ENCODE assay signal across 8 cellular contexts in genomic region chr7:100895701-100895955, GRCh38. TPM values are rescaled to one million over a fixed set of nuclear protein-coding genes. Genes with fewer than 3 reads are reported as not detected.
DNase-seq lines count a peak whose midpoint lies in the region; ATAC-seq, FAIRE-seq and TF ChIP-seq lines count a peak whose summit lies in the region.

Gene ACHE, minus strand, starts transcription at chr7:100895888. Its CDS starts 1,656 bp downstream, at chr7:100894232.

- H3K9me3 ChIP-seq in NT2/D1 (ENCODE audit: insufficient read depth, low read length), result no peaks in the 10 kb centered on the region
- no peaks in the 10 kb centered on the region for H3K9me3 ChIP-seq in H1 (ENCODE audit: insufficient read depth in 2 of 2, low read depth in 1 of 2, low read length in 1 of 2)
- no peaks in the 10 kb centered on the region for H3K9me3 ChIP-seq in naive thymus-derived CD4-positive, alpha-beta T cell (ENCODE audit: control insufficient read depth in 2 of 3, low read length in 3 of 3)

- H2BK120ac ChIP-seq in H1 (replicated peaks; ENCODE audit: low read depth, low read length), result no peak within 1 kb of the TSS

- no peak within 1 kb of the TSS for H2BK20ac ChIP-seq in H1 (ENCODE audit: low read length)

- no peak within 1 kb of the TSS for H3K14ac ChIP-seq in H1 (ENCODE audit: insufficient read length)

- peak within 1 kb of the TSS; percentile 9; the same call in 1 of the 2 replicates for H2BK12ac ChIP-seq in H1 (ENCODE audit: low read depth, low read length)

- H3K27ac ChIP-seq in ACC112 (ENCODE audit: low read depth, low read length), result no peak within 1 kb of the TSS
- no peak within 1 kb of the TSS for H3K27ac ChIP-seq in H1 (ENCODE audit: low read depth, low read length)
- no peak within 1 kb of the TSS for H3K27ac ChIP-seq in naive thymus-derived CD4-positive, alpha-beta T cell (ENCODE audit: low read depth, low read length)

- CTCF ChIA-PET in H1 (lab: Charles Lee; ENCODE audit: partially characterized antibody), result interaction anchor here (0.6 to 2.5 kb wide), 8 partner anchors 55 to 264 kb away, joined by 3 to 17 read pairs (median 6); partner anchors contain the start of genes MUC3A and TRIM56
- CTCF ChIA-PET in naive thymus-derived CD4-positive, alpha-beta T cell (lab: Charles Lee), result no interaction called here

- H2BK15ac ChIP-seq in H1 (ENCODE audit: low read length), result peak within 1 kb of the TSS; percentile 75; the same call in 1 of the 2 replicates

- H3K79me1 ChIP-seq in H1 (ENCODE audit: low read depth, low read length), result no peaks in the 10 kb centered on the region

- H3K18ac ChIP-seq in H1 (ENCODE audit: extremely low read depth, low read length), result peak within 1 kb of the TSS; percentile 11

- no peaks in the 10 kb centered on the region for H3K36me3 Mint-ChIP-seq in naive thymus-derived CD4-positive, alpha-beta T cell

- H3K56ac ChIP-seq in H1 (replicated peaks; ENCODE audit: insufficient read length, low read depth, low read length), result no peak within 1 kb of the TSS

- peak within 1 kb of the TSS; percentile 55 for H4K91ac ChIP-seq in H1 (replicated peaks; ENCODE audit: insufficient read length, low read length)

- peaks cover 0 to 2% (median 0%) of the 10 kb centered on the region in 11 donors for H3K9me3 Mint-ChIP-seq in naive thymus-derived CD4-positive, alpha-beta T cell

- H3K27me3 ChIP-seq in ACC112 (ENCODE audit: insufficient read depth, low read length) (peaks cover 27% of the 10 kb centered on the region), NT2/D1 (ENCODE audit: insufficient read depth, insufficient read length) (peaks cover 9% of the 10 kb centered on the region), H1 (replicated peaks in 1 of 4; ENCODE audit: control insufficient read depth in 3 of 4, extremely low read depth in 1 of 4, insufficient read depth in 3 of 4, low read length in 3 of 4) (peaks cover 15 to 35% (median 19%) of the 10 kb centered on the region in 4 experiments)
- H3K27me3 ChIP-seq in naive thymus-derived CD4-positive, alpha-beta T cell (ENCODE audit: control insufficient read depth in 2 of 2, insufficient read depth in 2 of 2, low read length in 2 of 2), result peaks cover 8 to 10% of the 10 kb centered on the region in 2 donors

- peaks cover 7 to 22% (median 13%) of the 10 kb centered on the region in 7 donors for H3K4me1 Mint-ChIP-seq in naive thymus-derived CD4-positive, alpha-beta T cell

- no peaks in the 10 kb centered on the region for H3K36me3 ChIP-seq in ACC112 (ENCODE audit: insufficient read depth, low read length)
- H3K36me3 ChIP-seq in NT2/D1 (ENCODE audit: insufficient read depth, insufficient read length, low read length), result peaks cover 15% of the 10 kb centered on the region
- no peaks in the 10 kb centered on the region for H3K36me3 ChIP-seq in H1 (ENCODE audit: control insufficient read depth in 2 of 4, insufficient read depth in 4 of 4, low read length in 3 of 4)
- H3K36me3 ChIP-seq in naive thymus-derived CD4-positive, alpha-beta T cell (ENCODE audit: control insufficient read depth in 2 of 3, insufficient read depth in 3 of 3, low read length in 3 of 3), result no peaks in the 10 kb centered on the region

- peak; percentile 18 for ATAC-seq in naive thymus-derived CD4-positive, alpha-beta T cell

- POLR2A ChIA-PET in H1 (lab: Charles Lee; ENCODE audit: partially characterized antibody), result interaction anchor here (0.5 to 1.8 kb wide), 6 partner anchors 14 to 403 kb away, joined by 3 to 5 read pairs (median 4); no protein-coding TSS in a partner anchor
- POLR2A ChIA-PET in naive thymus-derived CD4-positive, alpha-beta T cell (lab: Charles Lee), result no interaction called here

- H3K23me2 ChIP-seq in H1 (ENCODE audit: low read depth, low read length), result peaks cover 6% of the 10 kb centered on the region; the same call in 1 of the 2 replicates

- peaks cover 0 to 5% of the 10 kb centered on the region in 2 experiments for H4K20me1 ChIP-seq in H1 (replicated peaks in 1 of 2; ENCODE audit: control insufficient read depth in 1 of 2, insufficient read depth in 2 of 2, low read length in 2 of 2)

- H3K9ac ChIP-seq in NT2/D1 (ENCODE audit: insufficient read length, low read depth) (peak within 1 kb of the TSS; percentile 75), H1 (replicated peaks in 1 of 4; ENCODE audit: extremely low read depth in 1 of 4, low read depth in 3 of 4, low read length in 3 of 4) (no peak within 1 kb of the TSS)

- DNase-seq in NT2/D1 (ENCODE audit: low read depth, low spot score) (no peak), H1 (ENCODE audit: low read depth in 1 of 2, low spot score in 2 of 2) (no peak), NCI-H748 treated with DMSO at 0.1 percent for 48 hours (lab: John Stamatoyannopoulos, UW) (no peak), midbrain (lab: John Stamatoyannopoulos, UW) (no peak), superior temporal gyrus (ENCODE audit: extremely low spot score) (no peak)
- peak in 1 of 9 donors; percentile 34 for DNase-seq in naive thymus-derived CD4-positive, alpha-beta T cell
- no peak for DNase-seq in NK-92 treated with Interleukin-12 subunit alpha and Interleukin-12 subunit beta, amount 100 ng/mL, for 24 hours (lab: John Stamatoyannopoulos, UW)

- peak within 1 kb of the TSS; percentile 74 to 78 for H3K4me2 ChIP-seq in H1 (ENCODE audit: insufficient read depth in 1 of 2, low read depth in 2 of 2, low read length in 2 of 2)

- TF ChIP-seq EP300 in H1 (IDR thresholded peaks at IDR 0.05; ENCODE audit: borderline replicate concordance in 1 of 2, low read depth in 2 of 2, low read length in 2 of 2), result no peak

- H3K27ac Mint-ChIP-seq in naive thymus-derived CD4-positive, alpha-beta T cell, result peak within 1 kb of the TSS in 8 of 9 donors; percentile 16 to 74 (median 46)

- H3K4me3 Mint-ChIP-seq in naive thymus-derived CD4-positive, alpha-beta T cell, result peak within 1 kb of the TSS; percentile 81 to 95 (median 86)

- no peak within 1 kb of the TSS for H2AK5ac ChIP-seq in H1 (ENCODE audit: low read depth, low read length)

- no peak for FAIRE-seq in H1 (lab: Jason Lieb, UNC)

- intact Hi-C loops in naive thymus-derived CD4-positive, alpha-beta T cell (cut with micrococcal nuclease), result loop anchor here (1.0 to 5.0 kb wide), 6 partner anchors 72 to 387 kb away; partner anchors contain the start of gene MUC12 (in 1 of the 2)

- H3K4ac ChIP-seq in H1 (replicated peaks; ENCODE audit: insufficient read length, low read depth, low read length), result peak within 1 kb of the TSS; percentile 65

- peaks cover 40 to 59% (median 46%) of the 10 kb centered on the region in 5 donors for H3K27me3 Mint-ChIP-seq in naive thymus-derived CD4-positive, alpha-beta T cell

- TF ChIP-seq CTCF in H1 (IDR thresholded peaks at IDR 0.05; ENCODE audit: control extremely low read depth in 1 of 3, insufficient read depth in 1 of 3, low read depth in 1 of 3, low read length in 3 of 3), result no peak

- no peak for TF ChIP-seq RAD21 in H1 (IDR thresholded peaks at IDR 0.05 in 1 of 2, conservative IDR thresholded peaks at IDR 0.05 in 1 of 2; ENCODE audit: low read depth in 2 of 2, low read length in 2 of 2)

- H4K8ac ChIP-seq in H1 (ENCODE audit: extremely low read depth, insufficient read depth, low read length), result no peak within 1 kb of the TSS

- H3K4me3 ChIP-seq in ACC112 (ENCODE audit: low read depth, low read length) (peak within 1 kb of the TSS; percentile 70), NT2/D1 (ENCODE audit: insufficient read length, low read depth) (peak within 1 kb of the TSS; percentile 55), H1 (ENCODE audit: extremely low read depth in 1 of 4, insufficient read depth in 2 of 4, low read depth in 3 of 4, low read length in 4 of 4) (peak within 1 kb of the TSS; percentile 10 to 73 (median 42))
- H3K4me3 ChIP-seq in naive thymus-derived CD4-positive, alpha-beta T cell (ENCODE audit: low read length), result peak within 1 kb of the TSS; percentile 47

- H4K5ac ChIP-seq in H1 (ENCODE audit: insufficient read length, low read depth, low read length), result no peak within 1 kb of the TSS

- no peak for TF ChIP-seq POLR2A in H1 (IDR thresholded peaks at IDR 0.05; ENCODE audit: control extremely low read depth in 1 of 2, low read depth in 2 of 2, low read length in 2 of 2)

- H3K4me1 ChIP-seq in ACC112 (ENCODE audit: control insufficient read depth, insufficient read depth, low read length, unreplicated experiment), result peaks cover 14% of the 10 kb centered on the region
- peaks cover 8% of the 10 kb centered on the region for H3K4me1 ChIP-seq in NT2/D1 (ENCODE audit: insufficient read depth, insufficient read length)
- peaks cover 0 to 10% (median 6%) of the 10 kb centered on the region in 4 experiments; a peak in 6 of 7 replicates for H3K4me1 ChIP-seq in H1 (replicated peaks in 1 of 4; ENCODE audit: control insufficient read depth in 3 of 4, insufficient read depth in 4 of 4, low read length in 3 of 4)
- peaks cover 10 to 13% of the 10 kb centered on the region in 2 donors for H3K4me1 ChIP-seq in naive thymus-derived CD4-positive, alpha-beta T cell (ENCODE audit: control insufficient read depth in 2 of 2, insufficient read depth in 2 of 2, low read length in 2 of 2)

- H2AFZ ChIP-seq in ACC112 (ENCODE audit: low read length, unreplicated experiment) (peak within 1 kb of the TSS; percentile 12), H1 (ENCODE audit: low read length) (no peak within 1 kb of the TSS)

- H2BK5ac ChIP-seq in H1 (ENCODE audit: low read depth, low read length), result no peak within 1 kb of the TSS

- H3K79me2 ChIP-seq in ACC112 (ENCODE audit: control insufficient read depth, insufficient read depth, low read length, unreplicated experiment) (no peaks in the 10 kb centered on the region), H1 (ENCODE audit: control insufficient read depth in 1 of 2, insufficient read depth in 2 of 2, low read length in 2 of 2) (no peaks in the 10 kb centered on the region)

- no peak within 1 kb of the TSS for H3K23ac ChIP-seq in H1 (ENCODE audit: insufficient read length)

- 2% methylated on average over 12 of the region's 32 CpGs; no CpG with 5 or more reads in 1 of the 2 experiments for WGBS in H1 (ENCODE audit: extremely low coverage in 1 of 2, insufficient coverage in 1 of 2, insufficient read length in 1 of 2, insufficient replicate concordance in 2 of 2, low coverage in 1 of 2, low lambda C conversion rate in 2 of 2, missing lambda C conversion rate in 1 of 2), 2 experiments

TF ChIP-seq in H1, 55 proteins besides CTCF, POLR2A, EP300 and RAD21 (continues in another document):
- TF ChIP-seq EZH2 (IDR thresholded peaks at IDR 0.05; ENCODE audit: low read depth, low read length, severe bottlenecking) (peak; percentile 65), TCF12 (IDR thresholded peaks at IDR 0.05; ENCODE audit: low read depth, low read length) (no peak)

RNA-seq across cellular contexts. Expression of gene ACHE, which starts in this region (rescaled TPM):
- 4.3 and 4.8 TPM in 2 replicates for total RNA-seq in H1 (2021; fragmentation: NEBNext Ultra II Directional; extraction: Animal tissue kit (Norgen Biotek cat#: 25700))
- polyA plus RNA-seq in H1 (2011; rRNA removed), result 1.4 and 2.8 TPM in 2 replicates
- polyA plus RNA-seq in H1 (2011; cell fraction: cytosol; rRNA removed), result 1.8 TPM
- polyA plus RNA-seq in H1 (2011; cell fraction: nucleus; rRNA removed), result 7.7 TPM
- 1.6 to 2.9 TPM (median 2.2 TPM) in 4 replicates for polyA plus RNA-seq in H1 (2012, experiment 1 of 2)
- polyA plus RNA-seq in H1 (2012, experiment 2 of 2), result 1.2 TPM
- polyA plus RNA-seq in H1 (2013, experiment 1 of 2), result 6.7 TPM
- 6.3 TPM for polyA plus RNA-seq in H1 (2013, experiment 2 of 2)
- polyA minus RNA-seq in H1 (2011; rRNA and poly(A)+ RNA removed), result 0.44 and 0.95 TPM in 2 replicates
- polyA minus RNA-seq in H1 (2011; cell fraction: cytosol; rRNA and poly(A)+ RNA removed), result 2.3 TPM
- polyA minus RNA-seq in H1 (2011; cell fraction: nucleus; rRNA and poly(A)+ RNA removed), result 2.3 TPM
- total RNA-seq in naive thymus-derived CD4-positive, alpha-beta T cell, result under 1 TPM in 3 of 5 experiments, not detected in 2; 0.11 to 0.32 (median 0.22) TPM
- not detected for polyA plus RNA-seq in naive thymus-derived CD4-positive, alpha-beta T cell

Comparison
In these comparisons a context has a peak if more than half of its experiments do, and no peak if none do; other contexts are left out.
1. Peak in ATAC-seq and H3K4me3 ChIP-seq in naive thymus-derived CD4-positive, alpha-beta T cell; RNA of the gene not detected or under 1 TPM.